Comparison of ENCODE assay signal across 18 cellular contexts in genomic region chr4:135277116-135277979, GRCh38.
DNase-seq lines count a peak whose midpoint lies in the region; ATAC-seq, FAIRE-seq and TF ChIP-seq lines count a peak whose summit lies in the region.
"Had no signal": no experiment of that assay in that cellular context is flagged by ENCODE, and none has a peak within 500 bp of the region (broad histone marks: within the 10 kb centered on the region; RNA-seq: fewer than 3 reads in every experiment).

No MANE protein-coding gene starts in this region.

- peaks cover 11% of the 10 kb centered on the region for H3K4me1 ChIP-seq in osteoblast (ENCODE audit: insufficient read depth, low read length)
- H3K4me1 ChIP-seq: adrenal gland, left lung, parathyroid adenoma, spleen, upper lobe of left lung had no signal

- H3K79me2 ChIP-seq in osteoblast (ENCODE audit: insufficient read depth, low read length): no peaks in the 10 kb centered on the region
- H3K79me2 ChIP-seq: parathyroid adenoma had no signal

- ATAC-seq in HG03342 (IDR thresholded peaks at IDR 0.05; ENCODE audit: unreplicated experiment) (no peak), GM19328 (IDR thresholded peaks at IDR 0.05; ENCODE audit: unreplicated experiment) (no peak)
- ATAC-seq: activated CD8-positive, alpha-beta T cell treated with anti-CD3 and anti-CD28 coated beads, Interleukin-2, amount 10 ng/mL, durations not matched to agents 7 days and 5 days; left lung had no signal

- H4K20me1 ChIP-seq in osteoblast (ENCODE audit: insufficient read depth, low read length): no peaks in the 10 kb centered on the region

- no peak for FAIRE-seq in RCC 7860 (lab: Jason Lieb, UNC)

- no peaks in the 10 kb centered on the region for H3K27me3 ChIP-seq in osteoblast (ENCODE audit: insufficient read depth, low read length)
- H3K27me3 ChIP-seq: adrenal gland, left lung, spleen, upper lobe of left lung had no signal

- peak; percentile 0 for DNase-seq in AG09309 (ENCODE audit: low read depth)
- DNase-seq in RCC 7860 (ENCODE audit: low spot score): peak; percentile 8
- peak; percentile 44 for DNase-seq in choroid plexus epithelial cell (ENCODE audit: low read depth)
- DNase-seq in osteoblast (ENCODE audit: insufficient read length, low spot score, missing footprints): peak; percentile 43
- no peak for DNase-seq in HK-2 (ENCODE audit: unreplicated experiment)
- DNase-seq in AML-193 (lab: John Stamatoyannopoulos, UW): no peak
- DNase-seq: activated CD8-positive, alpha-beta T cell treated with anti-CD3 and anti-CD28 coated beads, Interleukin-2, amount 10 ng/mL, durations not matched to agents 7 days and 5 days; adrenal gland; Calu3; dorsolateral prefrontal cortex; left lung; PC-9; spleen; stimulated activated naive CD4-positive, alpha-beta T cell treated with Interleukin-2 at 50 U/mL for 16 hours; upper lobe of left lung had no signal

- no peak overlapping the region for H2AFZ ChIP-seq in osteoblast (ENCODE audit: low read length)
- H2AFZ ChIP-seq: parathyroid adenoma, PC-9 had no signal

- H3K9me3 ChIP-seq in osteoblast (ENCODE audit: low read depth, low read length): no peaks in the 10 kb centered on the region
- H3K9me3 ChIP-seq: adrenal gland, left lung, spleen, upper lobe of left lung had no signal

- no peak overlapping the region for H3K4me3 ChIP-seq in AG09309 (ENCODE audit: control insufficient read depth, low read depth, low read length)
- no peak overlapping the region for H3K4me3 ChIP-seq in choroid plexus epithelial cell (ENCODE audit: low read depth, low read length)
- H3K4me3 ChIP-seq in osteoblast (ENCODE audit: insufficient read depth, low read length): peak overlapping the region; percentile 23
- H3K4me3 ChIP-seq: adrenal gland, dorsolateral prefrontal cortex, left lung, PC-9, spleen, upper lobe of left lung had no signal

- no peak for TF ChIP-seq CTCF in AG09309 (IDR thresholded peaks at IDR 0.05; ENCODE audit: control insufficient read depth, insufficient read depth, low read depth, low read length, missing control alignments)
- TF ChIP-seq CTCF in choroid plexus epithelial cell (conservative IDR thresholded peaks at IDR 0.05; ENCODE audit: low read depth, low read length): no peak
- no peak for TF ChIP-seq CTCF in osteoblast (IDR thresholded peaks at IDR 0.05; ENCODE audit: extremely low read depth, low read depth, low read length)

- no peaks in the 10 kb centered on the region for H3K36me3 ChIP-seq in osteoblast (ENCODE audit: insufficient read depth, low read length)
- H3K36me3 ChIP-seq: adrenal gland, left lung, spleen, upper lobe of left lung had no signal

- H3K27ac ChIP-seq in osteoblast (ENCODE audit: low read depth, low read length): peak overlapping the region; percentile 26
- H3K27ac ChIP-seq: adrenal gland, dorsolateral prefrontal cortex, left lung, parathyroid adenoma, PC-9, spleen, upper lobe of left lung had no signal

- peak overlapping the region; percentile 43 for H3K4me2 ChIP-seq in osteoblast (ENCODE audit: insufficient read depth, low read length)
- H3K4me2 ChIP-seq: PC-9 had no signal

Comparison
In these comparisons a context has a peak if more than half of its experiments do, and no peak if none do; other contexts are left out.
1. DNase-seq: peak in AG09309 (single experiment), RCC 7860 (single experiment), choroid plexus epithelial cell (single experiment) and osteoblast (single experiment); none in HK-2 (single experiment) and AML-193 (0 of 2).